In the genomic region with DNA sequence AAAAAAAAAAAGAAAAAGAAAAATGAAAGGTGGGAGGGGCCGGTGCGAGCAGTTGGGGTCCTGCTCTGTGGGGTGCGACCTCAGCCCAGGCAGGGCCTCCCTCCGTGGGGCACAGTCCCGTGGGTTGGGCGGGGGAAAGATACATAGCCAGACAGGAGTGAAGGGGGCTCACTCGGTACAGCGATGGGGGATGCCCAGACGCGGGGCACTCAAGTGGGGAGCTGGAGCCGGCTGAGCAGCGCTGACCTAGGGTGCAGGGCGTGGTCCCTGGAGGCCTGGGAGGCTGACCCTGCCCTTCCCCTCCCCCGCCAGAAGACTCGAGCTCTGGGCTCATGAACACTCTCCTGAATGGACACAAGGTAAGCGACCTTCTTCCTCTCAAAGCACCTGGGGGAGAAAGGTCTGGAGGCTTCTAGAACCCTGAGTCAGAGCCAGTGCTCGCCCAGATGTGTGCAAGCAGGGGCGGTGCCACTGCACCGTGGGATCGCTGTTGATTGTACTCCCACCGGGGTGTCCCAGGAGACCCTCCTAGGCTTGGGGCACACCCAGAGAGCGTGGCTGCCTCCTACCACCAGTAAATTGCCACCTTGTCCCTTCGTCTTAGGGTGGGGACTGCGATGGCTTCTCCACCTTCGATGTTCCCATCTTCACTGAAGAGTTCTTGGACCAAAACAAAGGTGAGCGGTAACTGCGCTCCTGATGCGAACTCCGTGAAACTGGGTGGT, we compare ENCODE assay signal across 11 cellular contexts. TPM values are rescaled to one million over a fixed set of nuclear protein-coding genes. Genes with fewer than 3 reads are reported as not detected.
DNase-seq lines count a peak whose midpoint lies in the region; ATAC-seq, FAIRE-seq and TF ChIP-seq lines count a peak whose summit lies in the region.
"Had no signal": no experiment of that assay in that cellular context is flagged by ENCODE, and none has a peak within 500 bp of the region (broad histone marks: within the 10 kb centered on the region; RNA-seq: fewer than 3 reads in every experiment).

No MANE protein-coding gene starts in this region.

- 67% methylated on average over 20 of the region's 29 CpGs; no CpG with 5 or more reads in 1 of the 2 experiments for WGBS in H1 (ENCODE audit: extremely low coverage in 1 of 2, insufficient coverage in 1 of 2, insufficient read length in 1 of 2, insufficient replicate concordance in 2 of 2, low coverage in 1 of 2, low lambda C conversion rate in 2 of 2, missing lambda C conversion rate in 1 of 2), 2 experiments
- 65 to 70% methylated on average over 4 to 29 of the region's 29 CpGs for WGBS in transverse colon (ENCODE audit: low coverage in 1 of 2), 2 donors

- H3K4ac ChIP-seq in H1 (replicated peaks; ENCODE audit: insufficient read length, low read depth, low read length) = no peak overlapping the region

- H2AK5ac ChIP-seq in H1 (ENCODE audit: low read depth, low read length) = no peak overlapping the region

- no peak overlapping the region for H3K14ac ChIP-seq in H1 (ENCODE audit: insufficient read length)

- H4K91ac ChIP-seq in H1 (replicated peaks; ENCODE audit: insufficient read length, low read length) = peak overlapping the region; percentile 73

- peak overlapping the region in 3 of 4 donors; percentile 38 to 84 (median 65) for H3K4me3 Mint-ChIP-seq in IgD-negative memory B cell
- H3K4me3 Mint-ChIP-seq: stimulated activated naive CD8-positive, alpha-beta T cell treated with anti-CD3 and anti-CD28 coated beads, Interleukin-15, Interleukin-2, amounts not matched to agents 100 ng/mL and 50 ng/mL, for 24 hours had no signal

- no peak overlapping the region for H2BK20ac ChIP-seq in H1 (ENCODE audit: low read length)

- H3K27me3 Mint-ChIP-seq in IgD-negative memory B cell = no peaks in the 10 kb centered on the region
- H3K27me3 Mint-ChIP-seq: stimulated activated naive CD8-positive, alpha-beta T cell treated with anti-CD3 and anti-CD28 coated beads, Interleukin-15, Interleukin-2, amounts not matched to agents 100 ng/mL and 50 ng/mL, for 24 hours had no signal

- H3K23me2 ChIP-seq in H1 (ENCODE audit: low read depth, low read length) = peaks cover 21% of the 10 kb centered on the region; the same call in 1 of the 2 replicates

- H3K4me2 ChIP-seq in H1 (ENCODE audit: insufficient read depth in 1 of 2, low read depth in 2 of 2, low read length in 2 of 2) = peak overlapping the region; percentile 84 to 87

- POLR2A ChIA-PET in H1 (lab: Charles Lee; ENCODE audit: partially characterized antibody) = interaction anchor here (0.7 to 1.0 kb wide), 3 partner anchors 11 to 36 kb away, joined by 3 to 7 read pairs (median 3); no protein-coding TSS in a partner anchor

- no peaks in the 10 kb centered on the region for H3K9me3 Mint-ChIP-seq in IgD-negative memory B cell
- H3K9me3 Mint-ChIP-seq: stimulated activated naive CD8-positive, alpha-beta T cell treated with anti-CD3 and anti-CD28 coated beads, Interleukin-15, Interleukin-2, amounts not matched to agents 100 ng/mL and 50 ng/mL, for 24 hours had no signal

- peak overlapping the region; percentile 77 for H3K56ac ChIP-seq in H1 (replicated peaks; ENCODE audit: insufficient read length, low read depth, low read length)

- no peak for TF ChIP-seq CTCF in H1 (IDR thresholded peaks at IDR 0.05; ENCODE audit: control extremely low read depth in 1 of 3, insufficient read depth in 1 of 3, low read depth in 1 of 3, low read length in 3 of 3)
- TF ChIP-seq CTCF in transverse colon (IDR thresholded peaks at IDR 0.05) = no peak

- DNase-seq in H1 (ENCODE audit: low read depth in 1 of 2, low spot score in 2 of 2) (no peak), transverse colon (no peak), GM12892 (ENCODE audit: insufficient read length) (no peak)
- DNase-seq in activated CD8-positive, alpha-beta memory T cell treated with anti-CD3 and anti-CD28 coated beads, Interleukin-2, amount 50 U/mL, for 4 hours = no peak
- DNase-seq: DMS153; NCI-H2081; stimulated activated CD4-positive, alpha-beta T cell treated with anti-CD3 and anti-CD28 coated beads, Interleukin-2, amount 100 ng/mL, for 24 hours had no signal

- TF ChIP-seq EP300 in H1 (IDR thresholded peaks at IDR 0.05; ENCODE audit: borderline replicate concordance in 1 of 2, low read depth in 2 of 2, low read length in 2 of 2) (no peak), transverse colon (IDR thresholded peaks at IDR 0.05; ENCODE audit: low read depth) (no peak)

- no peaks in the 10 kb centered on the region for H3K79me2 ChIP-seq in H1 (ENCODE audit: control insufficient read depth in 1 of 2, insufficient read depth in 2 of 2, low read length in 2 of 2)

- peak overlapping the region; percentile 75; the same call in 1 of the 2 replicates for H4K8ac ChIP-seq in H1 (ENCODE audit: extremely low read depth, insufficient read depth, low read length)

- H3K23ac ChIP-seq in H1 (ENCODE audit: insufficient read length) = no peak overlapping the region

- H3K79me1 ChIP-seq in H1 (ENCODE audit: low read depth, low read length) = no peaks in the 10 kb centered on the region

- H2BK5ac ChIP-seq in H1 (ENCODE audit: low read depth, low read length) = 0 out of 2 replicates have a peak overlapping the region, but pooled peaks have one; percentile 45

- H3K36me3 ChIP-seq in H1 (ENCODE audit: control insufficient read depth in 2 of 4, insufficient read depth in 4 of 4, low read length in 3 of 4) (no peaks in the 10 kb centered on the region), mucosa of rectum (ENCODE audit: control insufficient read depth in 2 of 2, insufficient read depth in 2 of 2, low read length in 2 of 2) (peaks cover 0 to 5% of the 10 kb centered on the region in 2 donors), transverse colon (no peaks in the 10 kb centered on the region)

- peaks cover 7% of the 10 kb centered on the region for H3K36me3 Mint-ChIP-seq in IgD-negative memory B cell

- no peak overlapping the region; the same call in 1 of the 2 replicates for H2BK15ac ChIP-seq in H1 (ENCODE audit: low read length)

- peaks cover 5 to 11% (median 8%) of the 10 kb centered on the region in 3 donors for H3K4me1 Mint-ChIP-seq in IgD-negative memory B cell

- no peak overlapping the region; the same call in 1 of the 2 replicates for H2BK12ac ChIP-seq in H1 (ENCODE audit: low read depth, low read length)

- FAIRE-seq in H1 (lab: Jason Lieb, UNC) = no peak
- FAIRE-seq in GM12892 (lab: Jason Lieb, UNC) = no peak

- intact Hi-C loops in transverse colon (cut with DNase I; ENCODE audit: low total_unique reads) = loop anchor here (1.0 kb wide), 1 partner anchor 34 kb away; no protein-coding TSS in a partner anchor

- H3K9ac ChIP-seq in H1 (replicated peaks in 1 of 4; ENCODE audit: extremely low read depth in 1 of 4, low read depth in 3 of 4, low read length in 3 of 4) (peak overlapping the region in 2 of 4 experiments; percentile 31 to 38; a peak in 4 of 7 replicates), mucosa of rectum (ENCODE audit: low read depth in 1 of 2, low read length in 2 of 2) (peak overlapping the region in 1 of 2 donors; percentile 47)

- H3K4me1 ChIP-seq in H1 (replicated peaks in 1 of 4; ENCODE audit: control insufficient read depth in 3 of 4, insufficient read depth in 4 of 4, low read length in 3 of 4) (peaks cover 3 to 17% (median 12%) of the 10 kb centered on the region in 4 experiments; a peak in 6 of 7 replicates), mucosa of rectum (ENCODE audit: control insufficient read depth in 2 of 2, insufficient read depth in 2 of 2, low read length in 2 of 2) (peaks cover 19 to 23% of the 10 kb centered on the region in 2 donors), transverse colon (peaks cover 14 to 63% (median 52%) of the 10 kb centered on the region in 4 donors)

- CTCF ChIA-PET in H1 (lab: Charles Lee; ENCODE audit: partially characterized antibody) = interaction anchor here (0.7 to 6.6 kb wide), 17 partner anchors 9 to 204 kb away, joined by 3 to 51 read pairs (median 3); a partner anchor contains a TSS

- H3K27ac ChIP-seq in H1 (ENCODE audit: low read depth, low read length) (no peak overlapping the region), mucosa of rectum (ENCODE audit: low read depth in 2 of 2, low read length in 2 of 2) (peak overlapping the region in 1 of 2 donors; percentile 2), transverse colon (peak overlapping the region; percentile 57 to 80 (median 70))

- H3K18ac ChIP-seq in H1 (ENCODE audit: extremely low read depth, low read length) = no peak overlapping the region

- H4K20me1 ChIP-seq in H1 (replicated peaks in 1 of 2; ENCODE audit: control insufficient read depth in 1 of 2, insufficient read depth in 2 of 2, low read length in 2 of 2) = peaks cover 3 to 8% of the 10 kb centered on the region in 2 experiments

- TF ChIP-seq RAD21 in H1 (IDR thresholded peaks at IDR 0.05 in 1 of 2, conservative IDR thresholded peaks at IDR 0.05 in 1 of 2; ENCODE audit: low read depth in 2 of 2, low read length in 2 of 2) = no peak

- H3K9me3 ChIP-seq in H1 (ENCODE audit: insufficient read depth in 2 of 2, low read depth in 1 of 2, low read length in 1 of 2) (no peaks in the 10 kb centered on the region), mucosa of rectum (ENCODE audit: control insufficient read depth in 2 of 2, low read length in 2 of 2) (no peaks in the 10 kb centered on the region), transverse colon (no peaks in the 10 kb centered on the region)

- H3K27me3 ChIP-seq in H1 (replicated peaks in 1 of 4; ENCODE audit: control insufficient read depth in 3 of 4, extremely low read depth in 1 of 4, insufficient read depth in 3 of 4, low read length in 3 of 4) = peaks cover 0 to 5% (median 0%) of the 10 kb centered on the region in 4 experiments; a peak in 1 of 7 replicates
- no peaks in the 10 kb centered on the region for H3K27me3 ChIP-seq in mucosa of rectum (ENCODE audit: control insufficient read depth in 2 of 2, insufficient read depth in 2 of 2, low read length in 2 of 2)
- H3K27me3 ChIP-seq in transverse colon = no peaks in the 10 kb centered on the region

- peak overlapping the region; percentile 38 to 65 (median 58) for H3K4me3 ChIP-seq in H1 (ENCODE audit: extremely low read depth in 1 of 4, insufficient read depth in 2 of 4, low read depth in 3 of 4, low read length in 4 of 4)
- H3K4me3 ChIP-seq in mucosa of rectum (ENCODE audit: low read length in 2 of 2) = peak overlapping the region; percentile 45 to 48
- H3K4me3 ChIP-seq in transverse colon = peak overlapping the region in 3 of 4 donors; percentile 17 to 36 (median 30)

- no peak overlapping the region for H3K27ac Mint-ChIP-seq in IgD-negative memory B cell
- H3K27ac Mint-ChIP-seq: stimulated activated naive CD8-positive, alpha-beta T cell treated with anti-CD3 and anti-CD28 coated beads, Interleukin-15, Interleukin-2, amounts not matched to agents 100 ng/mL and 50 ng/mL, for 24 hours had no signal

- ATAC-seq in HG03196 (IDR thresholded peaks at IDR 0.05; ENCODE audit: unreplicated experiment) = no peak

- no peak for TF ChIP-seq POLR2A in H1 (IDR thresholded peaks at IDR 0.05; ENCODE audit: control extremely low read depth in 1 of 2, low read depth in 2 of 2, low read length in 2 of 2)
- TF ChIP-seq POLR2A in transverse colon (IDR thresholded peaks at IDR 0.05) = no peak
- TF ChIP-seq POLR2A in GM12892 (IDR thresholded peaks at IDR 0.05; ENCODE audit: low read depth, low read length) = no peak

- in situ Hi-C loops in transverse colon (cut with MboI; ENCODE audit: low pct_ligation_motif_present in 1 of 4, low pct_unique_long_range_greater_than_20kb in 1 of 4, low sequenced_read_pairs in 3 of 4) = no loop called here

- H2AFZ ChIP-seq in H1 (ENCODE audit: low read length) = peak overlapping the region; percentile 79; the same call in 1 of the 2 replicates

- H2BK120ac ChIP-seq in H1 (replicated peaks; ENCODE audit: low read depth, low read length) = no peak overlapping the region

- peak overlapping the region; percentile 85 for H4K5ac ChIP-seq in H1 (ENCODE audit: insufficient read length, low read depth, low read length)

RNA-seq across cellular contexts. Expression of a gene that starts 3.4 kb away (rescaled TPM):
- polyA plus RNA-seq in IgD-negative memory B cell (49.3 TPM), H1 (2011; rRNA removed) (42.9 and 63.9 TPM in 2 replicates)
- 74.2 and 76.1 TPM in 2 replicates for total RNA-seq in H1 (2021; fragmentation: NEBNext Ultra II Directional; extraction: Animal tissue kit (Norgen Biotek cat#: 25700))
- polyA plus RNA-seq in H1 (2011; cell fraction: cytosol; rRNA removed) = 62.4 TPM
- polyA plus RNA-seq in H1 (2011; cell fraction: nucleus; rRNA removed) = 98.9 TPM
- polyA plus RNA-seq in H1 (2012, experiment 1 of 2) = 44.6 to 66.7 TPM (median 62.4 TPM) in 4 replicates
- 60.0 TPM for polyA plus RNA-seq in H1 (2012, experiment 2 of 2)
- 69.5 TPM for polyA plus RNA-seq in H1 (2013, experiment 1 of 2)
- 62.3 TPM for polyA plus RNA-seq in H1 (2013, experiment 2 of 2)
- polyA minus RNA-seq in H1 (2011; rRNA and poly(A)+ RNA removed) = 5.2 and 6.5 TPM in 2 replicates
- polyA minus RNA-seq in H1 (2011; cell fraction: cytosol; rRNA and poly(A)+ RNA removed) = 25.2 TPM
- polyA minus RNA-seq in H1 (2011; cell fraction: nucleus; rRNA and poly(A)+ RNA removed) = 26.3 TPM
- total RNA-seq in transverse colon = 100 to 1,000 TPM in 3 of 4 donors, 10 to 100 TPM in 1; 88.9 to 555 (median 130) TPM
- 20.0 TPM for polyA plus RNA-seq in GM12892 (2012; ENCODE audit: missing spikeins)

RNA-seq across cellular contexts. Expression of a gene that starts 9.2 kb away (rescaled TPM):
- not detected for polyA plus RNA-seq in IgD-negative memory B cell
- total RNA-seq in H1 (2021; fragmentation: NEBNext Ultra II Directional; extraction: Animal tissue kit (Norgen Biotek cat#: 25700)) = 0.96 and 1.2 TPM in 2 replicates
- polyA plus RNA-seq in H1 (2011; rRNA removed) = 1.0 and 1.3 TPM in 2 replicates
- polyA plus RNA-seq in H1 (2011; cell fraction: cytosol; rRNA removed) = 0.70 TPM
- 2.2 TPM for polyA plus RNA-seq in H1 (2011; cell fraction: nucleus; rRNA removed)
- 0.86 to 1.2 TPM (median 0.93 TPM) in 4 replicates for polyA plus RNA-seq in H1 (2012, experiment 1 of 2)
- polyA plus RNA-seq in H1 (2012, experiment 2 of 2) = 0.75 TPM
- 2.5 TPM for polyA plus RNA-seq in H1 (2013, experiment 1 of 2)
- polyA plus RNA-seq in H1 (2013, experiment 2 of 2) = 2.3 TPM
- 0.82 and 1.3 TPM in 2 replicates for polyA minus RNA-seq in H1 (2011; rRNA and poly(A)+ RNA removed)
- 1.0 TPM for polyA minus RNA-seq in H1 (2011; cell fraction: cytosol; rRNA and poly(A)+ RNA removed)
- polyA minus RNA-seq in H1 (2011; cell fraction: nucleus; rRNA and poly(A)+ RNA removed) = 0.80 TPM
- total RNA-seq in transverse colon = under 1 TPM in 3 of 4 donors, not detected in 1; 0.14 to 0.95 (median 0.60) TPM
- polyA plus RNA-seq in GM12892 (2012; ENCODE audit: missing spikeins) = not detected

RNA-seq across cellular contexts. Expression of a gene that starts 18.7 kb away (rescaled TPM):
- polyA plus RNA-seq in IgD-negative memory B cell = 51.9 TPM
- 59.6 and 62.5 TPM in 2 replicates for total RNA-seq in H1 (2021; fragmentation: NEBNext Ultra II Directional; extraction: Animal tissue kit (Norgen Biotek cat#: 25700))
- 71.3 and 110 TPM in 2 replicates for polyA plus RNA-seq in H1 (2011; rRNA removed)
- 71.6 TPM for polyA plus RNA-seq in H1 (2011; cell fraction: cytosol; rRNA removed)
- polyA plus RNA-seq in H1 (2011; cell fraction: nucleus; rRNA removed) = 146 TPM
- 48.8 to 71.1 TPM (median 62.8 TPM) in 4 replicates for polyA plus RNA-seq in H1 (2012, experiment 1 of 2)
- polyA plus RNA-seq in H1 (2012, experiment 2 of 2) = 48.1 TPM
- 64.5 TPM for polyA plus RNA-seq in H1 (2013, experiment 1 of 2)
- polyA plus RNA-seq in H1 (2013, experiment 2 of 2) = 71.3 TPM
- polyA minus RNA-seq in H1 (2011; rRNA and poly(A)+ RNA removed) = 30.6 and 31.0 TPM in 2 replicates
- 48.5 TPM for polyA minus RNA-seq in H1 (2011; cell fraction: cytosol; rRNA and poly(A)+ RNA removed)
- polyA minus RNA-seq in H1 (2011; cell fraction: nucleus; rRNA and poly(A)+ RNA removed) = 41.9 TPM
- total RNA-seq in transverse colon = 100 to 1,000 TPM in 1 of 4 donors, 10 to 100 TPM in 3; 35.2 to 214 (median 49.2) TPM
- 15.4 TPM for polyA plus RNA-seq in GM12892 (2012; ENCODE audit: missing spikeins)

RNA-seq across cellular contexts. Expression of a gene that starts 30.6 kb away (rescaled TPM):
- polyA plus RNA-seq in IgD-negative memory B cell = 3.3 TPM
- total RNA-seq in H1 (2021; fragmentation: NEBNext Ultra II Directional; extraction: Animal tissue kit (Norgen Biotek cat#: 25700)) = 0.50 and 0.75 TPM in 2 replicates
- 0.39 and 0.80 TPM in 2 replicates for polyA plus RNA-seq in H1 (2011; rRNA removed)
- polyA plus RNA-seq in H1 (2011; cell fraction: cytosol; rRNA removed) = 0.31 TPM
- polyA plus RNA-seq in H1 (2011; cell fraction: nucleus; rRNA removed) = 0.20 TPM
- polyA plus RNA-seq in H1 (2012, experiment 1 of 2) = 0.22 to 0.59 TPM (median 0.48 TPM) in 4 replicates
- 0.39 TPM for polyA plus RNA-seq in H1 (2012, experiment 2 of 2)
- polyA plus RNA-seq in H1 (2013, experiment 1 of 2) = 0.97 TPM
- polyA plus RNA-seq in H1 (2013, experiment 2 of 2) = 1.2 TPM
- polyA minus RNA-seq in H1 (2011; rRNA and poly(A)+ RNA removed) = 0.10 and 0.22 TPM in 2 replicates
- not detected for polyA minus RNA-seq in H1 (2011; cell fraction: cytosol; rRNA and poly(A)+ RNA removed)
- 0.40 TPM for polyA minus RNA-seq in H1 (2011; cell fraction: nucleus; rRNA and poly(A)+ RNA removed)
- total RNA-seq in transverse colon = under 1 TPM in 2 of 4 donors, not detected in 2; 0.27 to 0.79 TPM
- polyA plus RNA-seq in GM12892 (2012; ENCODE audit: missing spikeins) = not detected

RNA-seq across cellular contexts. Expression of a gene that starts 37.1 kb away (rescaled TPM):
- not detected for polyA plus RNA-seq in IgD-negative memory B cell
- 1.0 and 1.1 TPM in 2 replicates for total RNA-seq in H1 (2021; fragmentation: NEBNext Ultra II Directional; extraction: Animal tissue kit (Norgen Biotek cat#: 25700))
- 0.49 TPM in 1 of 2 replicates, not detected in the other for polyA plus RNA-seq in H1 (2011; rRNA removed)
- polyA plus RNA-seq in H1 (2011; cell fraction: cytosol; rRNA removed) = 0.34 TPM
- polyA plus RNA-seq in H1 (2011; cell fraction: nucleus; rRNA removed) = 6.0 TPM
- polyA plus RNA-seq in H1 (2012, experiment 1 of 2) = 0.94 to 2.2 TPM (median 1.6 TPM) in 3 of 4 replicates, not detected in the other
- 1.3 TPM for polyA plus RNA-seq in H1 (2012, experiment 2 of 2)
- 0.45 TPM for polyA plus RNA-seq in H1 (2013, experiment 1 of 2)
- polyA plus RNA-seq in H1 (2013, experiment 2 of 2) = 0.17 TPM
- 0.32 TPM in 1 of 2 replicates, not detected in the other for polyA minus RNA-seq in H1 (2011; rRNA and poly(A)+ RNA removed)
- polyA minus RNA-seq in H1 (2011; cell fraction: cytosol; rRNA and poly(A)+ RNA removed) = not detected
- polyA minus RNA-seq in H1 (2011; cell fraction: nucleus; rRNA and poly(A)+ RNA removed) = not detected
- total RNA-seq in transverse colon = 1 to 10 TPM in 2 of 4 donors, not detected in 2; 2.5 to 5.2 TPM
- polyA plus RNA-seq in GM12892 (2012; ENCODE audit: missing spikeins) = not detected
